ENCODE assay signal across 21 cellular contexts in genomic region chr18:31486165-31486564, GRCh38. TPM values are rescaled to one million over a fixed set of nuclear protein-coding genes. Genes with fewer than 3 reads are reported as not detected.
"Had no signal": no experiment of that assay in that cellular context is flagged by ENCODE, and none has a peak within 500 bp of the region (broad histone marks: within the 10 kb centered on the region; RNA-seq: fewer than 3 reads in every experiment).

No MANE protein-coding gene starts in this region.

- H3K27me3 ChIP-seq: testis had no signal

- H3K27ac ChIP-seq: lower lobe of right lung, parathyroid adenoma, testis had no signal

- H3K27ac Mint-ChIP-seq: activated CD8-positive, alpha-beta memory T cell treated with anti-CD3 and anti-CD28 coated beads, Interleukin-2, amount 10 ng/mL, durations not matched to agents 7 days and 5 days; activated naive CD8-positive, alpha-beta T cell; activated T-cell treated with anti-CD3 and anti-CD28 coated beads, Interleukin-2, amount 50 U/mL, for 24 hours; natural killer cell treated with Interleukin-12 subunit alpha and Interleukin-12 subunit beta and Interleukin-15 and Interleukin-18, amount 100 ng/mL, for 72 hours; stimulated activated naive CD8-positive, alpha-beta T cell treated with anti-CD3 and anti-CD28 coated beads, Interleukin-15, amount 100 ng/mL, for 72 hours had no signal

- H3K9me3 ChIP-seq: lower lobe of right lung, mucosa of descending colon, testis had no signal

- H3K4me1 ChIP-seq: lower lobe of right lung, parathyroid adenoma, testis had no signal

- H3K9me3 Mint-ChIP-seq: activated T-cell treated with anti-CD3 and anti-CD28 coated beads, Interleukin-2, amount 50 U/mL, for 24 hours; natural killer cell treated with Interleukin-12 subunit alpha and Interleukin-12 subunit beta and Interleukin-15 and Interleukin-18, amount 100 ng/mL, for 72 hours; stimulated activated naive CD8-positive, alpha-beta T cell treated with anti-CD3 and anti-CD28 coated beads, Interleukin-15, amount 100 ng/mL, for 72 hours had no signal

- DNase-seq: activated CD4-positive, alpha-beta T cell treated with anti-CD3 and anti-CD28 coated beads, Interleukin-2, amount 50 U/mL, for 4 hours; activated CD4-positive, CD25-positive, alpha-beta regulatory T cell treated with anti-CD3 and anti-CD28 coated beads, Interleukin-2, amount 50 U/mL, for 72 hours; activated CD8-positive, alpha-beta memory T cell treated with anti-CD3 and anti-CD28 coated beads, Interleukin-2, amount 10 ng/mL, durations not matched to agents 7 days and 5 days; activated effector memory CD4-positive, alpha-beta T cell treated with anti-CD3 and anti-CD28 coated beads, Interleukin-2, amount 50 U/mL, for 16 hours; activated T-cell treated with anti-CD3 and anti-CD28 coated beads, Interleukin-2, amount 50 U/mL, for 24 hours; anterior cingulate cortex; hypothalamus; left cardiac atrium; lower lobe of right lung; mucosa of descending colon; retina; stimulated activated CD4-positive, alpha-beta T cell treated with anti-CD3 and anti-CD28 coated beads, Interleukin-4, amount 100 ng/mL, for 4 hours; stimulated activated naive CD8-positive, alpha-beta T cell treated with anti-CD3 and anti-CD28 coated beads, Interleukin-15, amount 100 ng/mL, for 72 hours; testis had no signal

- H3K4me1 Mint-ChIP-seq: activated CD8-positive, alpha-beta memory T cell treated with anti-CD3 and anti-CD28 coated beads, Interleukin-2, amount 10 ng/mL, durations not matched to agents 7 days and 5 days; stimulated activated naive CD8-positive, alpha-beta T cell treated with anti-CD3 and anti-CD28 coated beads, Interleukin-15, amount 100 ng/mL, for 72 hours had no signal

- ATAC-seq: activated CD8-positive, alpha-beta memory T cell treated with anti-CD3 and anti-CD28 coated beads, Interleukin-2, amount 10 ng/mL, durations not matched to agents 7 days and 5 days; left cardiac atrium; lower lobe of right lung; mucosa of descending colon; natural killer cell treated with Interleukin-12 subunit alpha and Interleukin-12 subunit beta and Interleukin-15 and Interleukin-18, amount 100 ng/mL, for 72 hours; stimulated activated naive CD8-positive, alpha-beta T cell treated with anti-CD3 and anti-CD28 coated beads, Interleukin-15, amount 100 ng/mL, for 72 hours had no signal

- H3K4me3 ChIP-seq: lower lobe of right lung, mucosa of descending colon, testis had no signal

- H3K36me3 Mint-ChIP-seq: activated CD8-positive, alpha-beta memory T cell treated with anti-CD3 and anti-CD28 coated beads, Interleukin-2, amount 10 ng/mL, durations not matched to agents 7 days and 5 days; activated naive CD8-positive, alpha-beta T cell; natural killer cell treated with Interleukin-12 subunit alpha and Interleukin-12 subunit beta and Interleukin-15 and Interleukin-18, amount 100 ng/mL, for 72 hours had no signal

- H3K36me3 ChIP-seq: lower lobe of right lung had no signal

- H3K4me3 Mint-ChIP-seq: activated CD8-positive, alpha-beta memory T cell treated with anti-CD3 and anti-CD28 coated beads, Interleukin-2, amount 10 ng/mL, durations not matched to agents 7 days and 5 days; activated naive CD8-positive, alpha-beta T cell; activated T-cell treated with anti-CD3 and anti-CD28 coated beads, Interleukin-2, amount 50 U/mL, for 24 hours; natural killer cell treated with Interleukin-12 subunit alpha and Interleukin-12 subunit beta and Interleukin-15 and Interleukin-18, amount 100 ng/mL, for 72 hours; stimulated activated naive CD8-positive, alpha-beta T cell treated with anti-CD3 and anti-CD28 coated beads, Interleukin-15, amount 100 ng/mL, for 72 hours had no signal

RNA-seq across cellular contexts. Expression of gene DSG3, which starts 38.6 kb away (rescaled TPM):
- total RNA-seq: activated CD8-positive, alpha-beta memory T cell treated with anti-CD3 and anti-CD28 coated beads, Interleukin-2, amount 10 ng/mL, durations not matched to agents 7 days and 5 days; fibroblast of lung; glomerular endothelial cell; left cardiac atrium; lower lobe of right lung; natural killer cell treated with Interleukin-12 subunit alpha and Interleukin-12 subunit beta and Interleukin-15 and Interleukin-18, amount 100 ng/mL, for 72 hours; skeletal muscle tissue; T-helper 2 cell treated with Interferon-gamma antibody and Interleukin-4, amounts not matched to agents 100 ng/mL and 5 ng/mL, for 36 hours had no signal
